In genomic region chr18:35513181-35513932, GRCh38 we compare ENCODE assay signal across 10 cellular contexts. TPM values are rescaled to one million over a fixed set of nuclear protein-coding genes. Genes with fewer than 3 reads are reported as not detected.
A peak's percentile ranks its signal among the peaks of the same experiment; 100 is the strongest.
DNase-seq lines count a peak whose midpoint lies in the region; ATAC-seq and TF ChIP-seq lines count a peak whose summit lies in the region.
"Had no signal": no experiment of that assay in that cellular context is flagged by ENCODE, and none has a peak within 500 bp of the region (broad histone marks: within the 10 kb centered on the region; RNA-seq: fewer than 3 reads in every experiment).

No MANE protein-coding gene starts in this region.

- no peaks in the 10 kb centered on the region for H4K20me1 ChIP-seq in OCI-LY7 (ENCODE audit: insufficient read depth, low read length)

- H3K4me2 ChIP-seq in OCI-LY7 (ENCODE audit: low read length): no peak overlapping the region

- H3K27me3 ChIP-seq in adipocyte (replicated peaks; ENCODE audit: control insufficient read depth, insufficient read depth, low read length) (no peaks in the 10 kb centered on the region), heart right ventricle (no peaks in the 10 kb centered on the region)

- H3K27ac ChIP-seq in heart right ventricle (peak overlapping the region in 8 of 10 donors; percentile 11 to 58 (median 26)), OCI-LY7 (ENCODE audit: low read depth, low read length, poor library complexity, severe bottlenecking) (no peak overlapping the region)

- no TSS peak for BruUV-seq in OCI-LY7 (replicated peaks; lab: Mats Ljungman, UMichigan)

- H3K36me3 ChIP-seq in adipocyte (ENCODE audit: control insufficient read depth, insufficient read depth, low read length, severe bottlenecking) (no peaks in the 10 kb centered on the region), heart right ventricle (no peaks in the 10 kb centered on the region), OCI-LY7 (ENCODE audit: insufficient read depth, low read length) (no peaks in the 10 kb centered on the region)

- no peaks in the 10 kb centered on the region for H3K79me2 ChIP-seq in OCI-LY7 (ENCODE audit: insufficient read depth, low read depth, low read length)

- ATAC-seq in heart right ventricle: peak; percentile 61 to 87 (median 80)
- ATAC-seq in HG03442 (IDR thresholded peaks at IDR 0.05; ENCODE audit: unreplicated experiment): no peak
- ATAC-seq in GM18907 (IDR thresholded peaks at IDR 0.05; ENCODE audit: unreplicated experiment): no peak

- POLR2A ChIA-PET in OCI-LY7 (lab: Charles Lee): interaction anchor here (0.6 kb wide), 1 partner anchor 12 kb away, joined by 4 read pairs; no protein-coding TSS in a partner anchor

- no peaks in the 10 kb centered on the region for H3K9me3 ChIP-seq in adipocyte (ENCODE audit: control insufficient read depth, low read length)
- H3K9me3 ChIP-seq in heart right ventricle: no peaks in the 10 kb centered on the region
- H3K9me3 ChIP-seq in OCI-LY7 (ENCODE audit: low read length): no peaks in the 10 kb centered on the region

- intact Hi-C loops in heart right ventricle (cut with DNase I): no loop called here
- intact Hi-C loops in OCI-LY7 (cut with micrococcal nuclease; ENCODE audit: unreplicated experiment): no loop called here

- TF ChIP-seq CTCF in heart right ventricle (IDR thresholded peaks at IDR 0.05): no peak
- TF ChIP-seq CTCF in GM20000 (IDR thresholded peaks at IDR 0.05; ENCODE audit: extremely low read depth, missing control alignments): no peak
- TF ChIP-seq CTCF in OCI-LY7 (conservative IDR thresholded peaks at IDR 0.05; ENCODE audit: low read length): no peak

- H3K4me1 ChIP-seq in adipocyte (ENCODE audit: control insufficient read depth, insufficient read depth, low read length) (peaks cover 35% of the 10 kb centered on the region), heart right ventricle (peaks cover 0 to 44% (median 15%) of the 10 kb centered on the region in 9 donors), OCI-LY7 (ENCODE audit: insufficient read depth, low read length, poor library complexity, severe bottlenecking) (no peaks in the 10 kb centered on the region)

- DNase-seq in ELF-1 (ENCODE audit: low read depth, low spot score) (peak; percentile 83), adipocyte (ENCODE audit: low read depth) (peak; percentile 19), heart right ventricle (peak in 1 of 2 donors; percentile 45), retina (peak; percentile 59), GM20000 (ENCODE audit: low spot score) (no peak), OCI-LY7 (ENCODE audit: low spot score) (no peak)
- DNase-seq: activated CD4-positive, alpha-beta T cell treated with anti-CD3 and anti-CD28 coated beads, Interleukin-2, amount 50 U/mL, for 4 hours had no signal

- H3K4me3 ChIP-seq in adipocyte (ENCODE audit: low read length): peak overlapping the region; percentile 4
- H3K4me3 ChIP-seq in heart right ventricle: no peak overlapping the region
- no peak overlapping the region for H3K4me3 ChIP-seq in OCI-LY7 (ENCODE audit: low read depth, low read length, poor library complexity, severe bottlenecking)
- H3K4me3 ChIP-seq: coronary artery had no signal

- 54 to 63% methylated on average over 7 of the region's 7 CpGs for WGBS in heart right ventricle, 2 donors

- peak overlapping the region; percentile 27 for H3K9ac ChIP-seq in adipocyte (ENCODE audit: low read length)

- H2AFZ ChIP-seq in OCI-LY7 (ENCODE audit: low read length): no peak overlapping the region

- no peaks in the 10 kb centered on the region for H3K9me2 ChIP-seq in OCI-LY7 (ENCODE audit: insufficient read depth, low read length)

- CTCF ChIA-PET in OCI-LY7 (lab: Charles Lee; ENCODE audit: unreplicated experiment): no interaction called here

RNA-seq across cellular contexts. Expression of gene INO80C, which starts 15.6 kb away (rescaled TPM):
- total RNA-seq in heart right ventricle: 10 to 100 TPM; 19.5 to 28.4 (median 25.5) TPM
- polyA plus RNA-seq in heart right ventricle: 10 to 100 TPM; 17.3 to 24.5 TPM
- 5.9 and 13.1 TPM in 2 replicates for total RNA-seq in OCI-LY7 (2014; rRNA removed; shearing (Covaris generic))
- 9.5 and 10.3 TPM in 2 replicates for total RNA-seq in OCI-LY7 (2022)

Comparison
In these comparisons a context has a peak if more than half of its experiments do, and no peak if none do; other contexts are left out.
1. DNase-seq: peak in ELF-1 (single experiment), adipocyte (single experiment) and retina (single experiment); none in GM20000 (single experiment) and OCI-LY7 (single experiment).
2. ATAC-seq: peak in heart right ventricle (8 of 8); none in HG03442 (single experiment) and GM18907 (single experiment).